8 cellular contexts compared by ENCODE assay signal in the genomic region with DNA sequence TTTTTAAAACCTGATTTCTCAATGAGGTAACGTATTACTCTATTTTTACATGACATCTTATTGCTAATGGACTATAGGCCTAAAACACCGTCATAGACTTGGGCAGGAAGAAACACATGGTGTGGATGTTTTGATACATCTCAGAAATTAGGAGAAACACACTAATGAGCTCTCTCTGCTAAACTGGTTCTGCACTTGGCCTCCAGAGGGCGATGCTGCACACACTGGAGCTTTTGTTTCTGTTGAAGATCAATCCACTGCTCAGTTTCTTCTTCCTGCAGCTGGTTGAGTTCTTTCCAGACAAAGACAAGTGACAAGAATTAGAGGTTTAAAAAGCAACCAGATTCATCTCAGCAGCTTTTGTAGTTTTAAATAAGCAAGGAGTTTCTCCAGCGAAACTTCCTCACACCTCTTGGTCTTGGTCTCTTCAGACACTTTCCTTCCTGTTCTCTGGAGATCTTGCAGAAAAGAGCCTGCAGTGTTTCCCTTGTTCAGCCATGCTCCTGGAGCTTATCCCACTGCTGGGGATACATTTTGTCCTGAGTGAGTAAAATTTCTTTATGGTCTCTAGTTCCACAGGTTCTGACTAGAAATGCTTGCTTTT.
DNase-seq lines count a peak whose midpoint lies in the region; ATAC-seq, FAIRE-seq and TF ChIP-seq lines count a peak whose summit lies in the region.

No MANE protein-coding gene starts in this region.

- H3K27me3 ChIP-seq in Peyer's patch (no peaks in the 10 kb centered on the region), small intestine (ENCODE audit: control insufficient read depth in 2 of 2, insufficient read depth in 2 of 2, low read length in 2 of 2) (peaks cover 0 to 3% of the 10 kb centered on the region in 2 donors)

- no peak for DNase-seq in AG10803 (ENCODE audit: low read depth)
- peak in 2 of 3 donors; percentile 47 to 77 for DNase-seq in Peyer's patch
- DNase-seq in activated T-helper 9 cell treated with anti-CD3 and anti-CD28 coated beads, Interleukin-2, amount 50 U/mL, for 16 hours (ENCODE audit: low read depth): peak; percentile 57
- DNase-seq in head of caudate nucleus: peak; percentile 39 to 90 (median 69)
- DNase-seq in small intestine: peak; percentile 41
- no peak for DNase-seq in NCI-H187 treated with DMSO at 0.1 percent for 48 hours (lab: John Stamatoyannopoulos, UW)
- DNase-seq in DMS79 treated with DMSO at 0.1 percent for 48 hours (lab: John Stamatoyannopoulos, UW): no peak

- H3K4me3 ChIP-seq in AG10803 (ENCODE audit: low read length): no peak overlapping the region
- no peak overlapping the region for H3K4me3 ChIP-seq in Peyer's patch
- no peak overlapping the region for H3K4me3 ChIP-seq in small intestine (ENCODE audit: low read depth in 1 of 2, low read length in 2 of 2)

- no peak for TF ChIP-seq POLR2A in Peyer's patch (IDR thresholded peaks at IDR 0.05)

- no peak for FAIRE-seq in small intestine (lab: Jason Lieb, UNC)

- H3K9me3 ChIP-seq in Peyer's patch (no peaks in the 10 kb centered on the region), small intestine (ENCODE audit: control insufficient read depth, low read depth) (no peaks in the 10 kb centered on the region)

- H3K36me3 ChIP-seq in Peyer's patch (no peaks in the 10 kb centered on the region), small intestine (ENCODE audit: control insufficient read depth in 2 of 2, insufficient read depth in 2 of 2, low read length in 2 of 2) (no peaks in the 10 kb centered on the region)

- peak; percentile 74 for ATAC-seq in GM19463 (IDR thresholded peaks at IDR 0.05; ENCODE audit: unreplicated experiment)

- 17 to 22% (median 18%) methylated on average over 4 of the region's 4 CpGs for WGBS in small intestine, 3 donors

- TF ChIP-seq CTCF in AG10803 (conservative IDR thresholded peaks at IDR 0.05; ENCODE audit: low read length) (peak; percentile 51), Peyer's patch (IDR thresholded peaks at IDR 0.05) (peak in 5 of 6 experiments; percentile 38 to 59 (median 49))

- H3K27ac ChIP-seq in Peyer's patch: no peak overlapping the region
- H3K27ac ChIP-seq in small intestine (ENCODE audit: low read depth in 1 of 2, low read length in 1 of 2): no peak overlapping the region

- intact Hi-C loops in head of caudate nucleus (cut with DNase I): no loop called here

- no peaks in the 10 kb centered on the region for H3K4me1 ChIP-seq in Peyer's patch
- H3K4me1 ChIP-seq in small intestine (ENCODE audit: control insufficient read depth in 2 of 2, insufficient read depth in 1 of 2, low read depth in 1 of 2, low read length in 1 of 2): no peaks in the 10 kb centered on the region

Comparison
In these comparisons a context has a peak if more than half of its experiments do, and no peak if none do; other contexts are left out.
1. DNase-seq: peak in Peyer's patch (2 of 3), activated T-helper 9 cell treated with anti-CD3 and anti-CD28 coated beads, Interleukin-2, amount 50 U/mL, for 16 hours (single experiment), head of caudate nucleus (42 of 42) and small intestine (single experiment); none in AG10803 (single experiment), NCI-H187 treated with DMSO at 0.1 percent for 48 hours (single experiment) and DMS79 treated with DMSO at 0.1 percent for 48 hours (single experiment).